In genomic region chr21:43943512-43944110, GRCh38 we compare ENCODE assay signal across 16 cellular contexts.
DNase-seq lines count a peak whose midpoint lies in the region; ATAC-seq and TF ChIP-seq lines count a peak whose summit lies in the region.
"Had no signal": no experiment of that assay in that cellular context is flagged by ENCODE, and none has a peak within 500 bp of the region (broad histone marks: within the 10 kb centered on the region; RNA-seq: fewer than 3 reads in every experiment).

No MANE protein-coding gene starts in this region.

- H3K9ac ChIP-seq in NT2/D1 (ENCODE audit: insufficient read length, low read depth): peak overlapping the region; percentile 47

- H3K36me3 ChIP-seq in NT2/D1 (ENCODE audit: insufficient read depth, insufficient read length, low read length) (no peaks in the 10 kb centered on the region), mucosa of descending colon (ENCODE audit: low read depth) (no peaks in the 10 kb centered on the region), thymus (ENCODE audit: control insufficient read depth, insufficient read depth) (peaks cover 11% of the 10 kb centered on the region)

- no peak overlapping the region for H3K4me3 ChIP-seq in NT2/D1 (ENCODE audit: insufficient read length, low read depth)
- H3K4me3 ChIP-seq in mucosa of descending colon: no peak overlapping the region
- H3K4me3 ChIP-seq in thymus (ENCODE audit: low read length): no peak overlapping the region
- H3K4me3 ChIP-seq: A549 had no signal

- peak; percentile 39 for ATAC-seq in Right ventricle myocardium superior (ENCODE audit: poor library complexity)
- no peak for ATAC-seq in mucosa of descending colon
- ATAC-seq in GM19023 (IDR thresholded peaks at IDR 0.05; ENCODE audit: unreplicated experiment): no peak
- ATAC-seq: A549 had no signal

- H3K4me1 ChIP-seq in NT2/D1 (ENCODE audit: insufficient read depth, insufficient read length) (peaks cover 34% of the 10 kb centered on the region), mucosa of descending colon (ENCODE audit: low read depth) (no peaks in the 10 kb centered on the region), thymus (ENCODE audit: control insufficient read depth, insufficient read depth, low read length) (peaks cover 4% of the 10 kb centered on the region)
- H3K4me1 ChIP-seq: Caco-2 had no signal

- no peak for TF ChIP-seq CTCF in mucosa of descending colon (IDR thresholded peaks at IDR 0.05)

- no peak for DNase-seq in Right ventricle myocardium superior
- DNase-seq in cardiac septum (ENCODE audit: low spot score): no peak
- no peak for DNase-seq in NT2/D1 (ENCODE audit: low read depth, low spot score)
- peak in 2 of 3 donors; percentile 18 to 44 for DNase-seq in mucosa of descending colon
- no peak for DNase-seq in amygdala (lab: John Stamatoyannopoulos, UW)
- DNase-seq: AML-193; Caco-2; CD4-positive, alpha-beta T cell; GOT3; HCEC 1CT; IMR-90 had no signal

- intact Hi-C loops in Right ventricle myocardium superior (cut with DNase I): no loop called here
- intact Hi-C loops in cardiac septum (cut with DNase I): no loop called here
- intact Hi-C loops in mucosa of descending colon (cut with DNase I, micrococcal nuclease): no loop called here

- 98% methylated on average over 31 of the region's 31 CpGs for WGBS in thymus

- peak overlapping the region; percentile 21 for H3K27ac ChIP-seq in thymus (ENCODE audit: low read depth)
- H3K27ac ChIP-seq: 22Rv1, A549, C4-2B had no signal

- H3K9me3 ChIP-seq in NT2/D1 (ENCODE audit: insufficient read depth, low read length) (peaks cover 6% of the 10 kb centered on the region), mucosa of descending colon (peaks cover 3% of the 10 kb centered on the region), thymus (ENCODE audit: control insufficient read depth) (peaks cover 2% of the 10 kb centered on the region)
- H3K9me3 ChIP-seq: A549, Caco-2 had no signal

- H3K27me3 ChIP-seq in NT2/D1 (ENCODE audit: insufficient read depth, insufficient read length) (no peaks in the 10 kb centered on the region), thymus (ENCODE audit: control insufficient read depth, insufficient read depth) (no peaks in the 10 kb centered on the region)

Comparison
In these comparisons a context has a peak if more than half of its experiments do, and no peak if none do; other contexts are left out.
1. DNase-seq: peak in mucosa of descending colon (2 of 3); none in Right ventricle myocardium superior (single experiment), cardiac septum (single experiment), NT2/D1 (single experiment) and amygdala (0 of 56).